ENCODE assay signal across 12 cellular contexts in the genomic region with DNA sequence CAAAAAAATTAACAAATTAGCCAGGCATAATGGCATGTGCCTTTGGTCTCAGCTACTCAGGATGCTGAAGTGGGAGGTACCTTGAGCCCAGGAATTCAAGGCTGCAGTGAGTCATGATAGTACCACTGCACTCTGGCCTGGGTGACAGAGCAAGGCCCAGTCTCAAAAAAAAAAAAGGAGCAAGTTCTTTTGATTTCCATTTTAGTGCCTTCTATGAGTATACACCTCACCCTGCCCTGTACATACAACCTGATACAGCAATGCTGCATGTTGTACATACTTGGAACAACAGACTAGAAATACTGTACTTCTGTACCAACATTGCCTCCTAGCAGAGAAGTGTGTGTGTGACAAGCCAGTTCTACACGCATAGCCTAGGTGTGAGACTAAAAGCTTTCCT.
A peak's percentile ranks its signal among the peaks of the same experiment; 100 is the strongest.
DNase-seq lines count a peak whose midpoint lies in the region; ATAC-seq and TF ChIP-seq lines count a peak whose summit lies in the region.
"Had no signal": no experiment of that assay in that cellular context is flagged by ENCODE, and none has a peak within 500 bp of the region (broad histone marks: within the 10 kb centered on the region; RNA-seq: fewer than 3 reads in every experiment).

No MANE protein-coding gene starts in this region.

- in situ Hi-C loops in ACHN (cut with HindIII; ENCODE audit: low pct_ligation_motif_present, low pct_unique_long_range_greater_than_20kb, low sequenced_read_pairs), result no loop called here

- peak; percentile 19 for DNase-seq in ACHN
- DNase-seq in HCEC 1CT, result peak; percentile 52
- DNase-seq in foreskin keratinocyte, result peak in 1 of 2 donors; percentile 42
- no peak for DNase-seq in NCI-H748 (lab: John Stamatoyannopoulos, UW; ENCODE audit: unreplicated experiment)
- no peak for DNase-seq in stimulated activated CD4-positive, alpha-beta T cell treated with anti-CD3 and anti-CD28 coated beads, Interleukin-4, amount 100 ng/mL, for 1 hour
- DNase-seq in RKO (ENCODE audit: low spot score), result no peak
- DNase-seq: activated T-cell treated with anti-CD3 and anti-CD28 coated beads, Interleukin-2, amount 50 U/mL, for 48 hours; foreskin melanocyte had no signal

- TF ChIP-seq CTCF in foreskin keratinocyte (conservative IDR thresholded peaks at IDR 0.05), result peak; percentile 27

- peak; percentile 67 for ATAC-seq in SK-N-SH treated with all-trans-retinoic acid at 6 μM for 48 hours
- ATAC-seq in foreskin keratinocyte, result peak; percentile 71
- no peak for ATAC-seq in GM18861 (IDR thresholded peaks at IDR 0.05; ENCODE audit: unreplicated experiment)
- ATAC-seq: GM23338, WTC11 had no signal

- no peaks in the 10 kb centered on the region for H3K27me3 ChIP-seq in foreskin keratinocyte

- no peaks in the 10 kb centered on the region for H3K4me1 ChIP-seq in foreskin keratinocyte

- H3K27ac ChIP-seq in foreskin keratinocyte, result no peak overlapping the region

TF ChIP-seq in SK-N-SH treated with all-trans-retinoic acid at 6 μM for 48 hours, 23 proteins besides CTCF, POLR2A, EP300 and RAD21:
- no peak for TF ChIP-seq ZFP3 (CRISPR knock-in tag; IDR thresholded peaks at IDR 0.05)
- no peak for TF ChIP-seq ZC3H10 (CRISPR knock-in tag; IDR thresholded peaks at IDR 0.05)
- TF ChIP-seq, protein P1, sequence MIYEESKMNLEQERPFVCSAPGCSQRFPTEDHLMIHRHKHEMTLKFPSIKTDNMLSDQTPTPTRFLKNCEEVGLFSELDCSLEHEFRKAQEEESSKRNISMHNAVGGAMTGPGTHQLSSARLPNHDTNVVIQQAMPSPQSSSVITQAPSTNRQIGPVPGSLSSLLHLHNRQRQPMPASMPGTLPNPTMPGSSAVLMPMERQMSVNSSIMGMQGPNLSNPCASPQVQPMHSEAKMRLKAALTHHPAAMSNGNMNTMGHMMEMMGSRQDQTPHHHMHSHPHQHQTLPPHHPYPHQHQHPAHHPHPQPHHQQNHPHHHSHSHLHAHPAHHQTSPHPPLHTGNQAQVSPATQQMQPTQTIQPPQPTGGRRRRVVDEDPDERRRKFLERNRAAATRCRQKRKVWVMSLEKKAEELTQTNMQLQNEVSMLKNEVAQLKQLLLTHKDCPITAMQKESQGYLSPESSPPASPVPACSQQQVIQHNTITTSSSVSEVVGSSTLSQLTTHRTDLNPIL (CRISPR knock-in tag; IDR thresholded peaks at IDR 0.05; ENCODE audit: low read depth), result no peak
- TF ChIP-seq, protein P2, sequence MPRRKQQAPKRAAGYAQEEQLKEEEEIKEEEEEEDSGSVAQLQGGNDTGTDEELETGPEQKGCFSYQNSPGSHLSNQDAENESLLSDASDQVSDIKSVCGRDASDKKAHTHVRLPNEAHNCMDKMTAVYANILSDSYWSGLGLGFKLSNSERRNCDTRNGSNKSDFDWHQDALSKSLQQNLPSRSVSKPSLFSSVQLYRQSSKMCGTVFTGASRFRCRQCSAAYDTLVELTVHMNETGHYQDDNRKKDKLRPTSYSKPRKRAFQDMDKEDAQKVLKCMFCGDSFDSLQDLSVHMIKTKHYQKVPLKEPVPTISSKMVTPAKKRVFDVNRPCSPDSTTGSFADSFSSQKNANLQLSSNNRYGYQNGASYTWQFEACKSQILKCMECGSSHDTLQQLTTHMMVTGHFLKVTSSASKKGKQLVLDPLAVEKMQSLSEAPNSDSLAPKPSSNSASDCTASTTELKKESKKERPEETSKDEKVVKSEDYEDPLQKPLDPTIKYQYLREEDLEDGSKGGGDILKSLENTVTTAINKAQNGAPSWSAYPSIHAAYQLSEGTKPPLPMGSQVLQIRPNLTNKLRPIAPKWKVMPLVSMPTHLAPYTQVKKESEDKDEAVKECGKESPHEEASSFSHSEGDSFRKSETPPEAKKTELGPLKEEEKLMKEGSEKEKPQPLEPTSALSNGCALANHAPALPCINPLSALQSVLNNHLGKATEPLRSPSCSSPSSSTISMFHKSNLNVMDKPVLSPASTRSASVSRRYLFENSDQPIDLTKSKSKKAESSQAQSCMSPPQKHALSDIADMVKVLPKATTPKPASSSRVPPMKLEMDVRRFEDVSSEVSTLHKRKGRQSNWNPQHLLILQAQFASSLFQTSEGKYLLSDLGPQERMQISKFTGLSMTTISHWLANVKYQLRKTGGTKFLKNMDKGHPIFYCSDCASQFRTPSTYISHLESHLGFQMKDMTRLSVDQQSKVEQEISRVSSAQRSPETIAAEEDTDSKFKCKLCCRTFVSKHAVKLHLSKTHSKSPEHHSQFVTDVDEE (CRISPR knock-in tag; IDR thresholded peaks at IDR 0.05), result no peak
- TF ChIP-seq SNAI2 (CRISPR knock-in tag; IDR thresholded peaks at IDR 0.05), result no peak
- TF ChIP-seq ZNF70 (CRISPR knock-in tag; IDR thresholded peaks at IDR 0.05), result no peak
- no peak for TF ChIP-seq ZNF8 (CRISPR knock-in tag; IDR thresholded peaks at IDR 0.05)
- TF ChIP-seq TCF4 (CRISPR knock-in tag; IDR thresholded peaks at IDR 0.05; ENCODE audit: borderline replicate concordance), result no peak
- no peak for TF ChIP-seq CSRNP3 (CRISPR knock-in tag; IDR thresholded peaks at IDR 0.05)
- no peak for TF ChIP-seq ESRRG (CRISPR knock-in tag; IDR thresholded peaks at IDR 0.05)
- TF ChIP-seq ZNF565 (CRISPR knock-in tag; conservative IDR thresholded peaks at IDR 0.05; ENCODE audit: low read depth), result no peak
- TF ChIP-seq BACH2 (CRISPR knock-in tag; IDR thresholded peaks at IDR 0.05; ENCODE audit: borderline replicate concordance), result no peak
- TF ChIP-seq ISL1 (CRISPR knock-in tag; IDR thresholded peaks at IDR 0.05), result no peak

Comparison
In these comparisons a context has a peak if more than half of its experiments do, and no peak if none do; other contexts are left out.
1. DNase-seq: peak in ACHN (single experiment) and HCEC 1CT (single experiment); none in NCI-H748 (single experiment), stimulated activated CD4-positive, alpha-beta T cell treated with anti-CD3 and anti-CD28 coated beads, Interleukin-4, amount 100 ng/mL, for 1 hour (single experiment) and RKO (single experiment).